Comparison of ENCODE assay signal across 19 cellular contexts in genomic region chr12:25102402-25102801, GRCh38.
DNase-seq lines count a peak whose midpoint lies in the region; ATAC-seq and TF ChIP-seq lines count a peak whose summit lies in the region.
"Had no signal": no experiment of that assay in that cellular context is flagged by ENCODE, and none has a peak within 500 bp of the region (broad histone marks: within the 10 kb centered on the region; RNA-seq: fewer than 3 reads in every experiment).

No MANE protein-coding gene starts in this region.

- peaks cover 74 to 96% (median 94%) of the 10 kb centered on the region in 11 experiments for H3K36me3 ChIP-seq in BLaER1 treated with 17β-estradiol and CSF1 and Interleukin-3, amounts not matched to agents 10 nM and 100 nM
- H3K36me3 ChIP-seq in H7 (replicated peaks; ENCODE audit: control insufficient read depth, insufficient read depth, low read length) (no peaks in the 10 kb centered on the region), brain microvascular endothelial cell (replicated peaks) (no peaks in the 10 kb centered on the region)
- H3K36me3 ChIP-seq: SJCRH30 had no signal

- H3K27me3 ChIP-seq in BLaER1 treated with 17β-estradiol and CSF1 and Interleukin-3, amounts not matched to agents 10 nM and 100 nM: no peaks in the 10 kb centered on the region
- H3K27me3 ChIP-seq in H7 (ENCODE audit: control insufficient read depth, insufficient read depth, low read length) (no peaks in the 10 kb centered on the region), brain microvascular endothelial cell (replicated peaks) (no peaks in the 10 kb centered on the region)
- H3K27me3 ChIP-seq: SJCRH30 had no signal

- H3K9me3 Mint-ChIP-seq in memory B cell: no peaks in the 10 kb centered on the region
- H3K9me3 Mint-ChIP-seq: HFFc6 had no signal

- H3K27ac ChIP-seq in BLaER1 treated with 17β-estradiol and CSF1 and Interleukin-3, amounts not matched to agents 10 nM and 100 nM: peak overlapping the region in 6 of 11 experiments; percentile 8 to 78 (median 30); a peak in 9 of 22 replicates
- H3K27ac ChIP-seq in brain microvascular endothelial cell: no peak overlapping the region
- H3K27ac ChIP-seq: GM23248, RWPE1, SJCRH30 had no signal

- DNase-seq in H7: peak; percentile 16
- peak; percentile 5 for DNase-seq in astrocyte of the hippocampus (ENCODE audit: low read depth, low spot score)
- DNase-seq in memory B cell (ENCODE audit: low spot score in 2 of 2): no peak
- no peak for DNase-seq in brain microvascular endothelial cell
- no peak for DNase-seq in NAMALWA (ENCODE audit: low spot score)
- no peak for DNase-seq in DMS 273 (lab: John Stamatoyannopoulos, UW; ENCODE audit: unreplicated experiment)
- DNase-seq: DMS79 treated with DMSO at 0.1 percent for 48 hours, GM23248, HFFc6, KG1, NCI-H1436, NCI-H2029, NCI-H510A, NCI-H82, PC-3, SJCRH30 had no signal

- no peaks in the 10 kb centered on the region for H3K9me3 ChIP-seq in BLaER1 treated with 17β-estradiol and CSF1 and Interleukin-3, amounts not matched to agents 10 nM and 100 nM (replicated peaks in 1 of 11)
- H3K9me3 ChIP-seq: SJCRH30 had no signal

- no peaks in the 10 kb centered on the region for H3K27me3 Mint-ChIP-seq in memory B cell

- H3K4me3 Mint-ChIP-seq in memory B cell: no peak overlapping the region
- H3K4me3 Mint-ChIP-seq: HFFc6 had no signal

- peaks cover 0 to 95% (median 0%) of the 10 kb centered on the region in 11 experiments; a peak in 5 of 22 replicates for H4K20me1 ChIP-seq in BLaER1 treated with 17β-estradiol and CSF1 and Interleukin-3, amounts not matched to agents 10 nM and 100 nM

- in situ Hi-C loops in brain microvascular endothelial cell (cut with HindIII; ENCODE audit: low pct_ligation_motif_present, low sequenced_read_pairs): no loop called here

- ATAC-seq in memory B cell (ENCODE audit: low read depth) (no peak), HG02588 (IDR thresholded peaks at IDR 0.05; ENCODE audit: unreplicated experiment) (no peak)
- ATAC-seq: PC-3 had no signal

- H3K4me1 Mint-ChIP-seq in memory B cell: peaks cover 9% of the 10 kb centered on the region

- H3K4me3 ChIP-seq in BLaER1 treated with 17β-estradiol and CSF1 and Interleukin-3, amounts not matched to agents 10 nM and 100 nM: no peak overlapping the region
- H3K4me3 ChIP-seq in H7 (ENCODE audit: insufficient read depth, low read depth, low read length) (no peak overlapping the region), brain microvascular endothelial cell (ENCODE audit: low read depth, low read length) (no peak overlapping the region)
- H3K4me3 ChIP-seq: GM23248, SJCRH30 had no signal

- peaks cover 18% of the 10 kb centered on the region for H3K36me3 Mint-ChIP-seq in memory B cell

- no peak overlapping the region; a peak in 1 of 22 replicates for H3K9ac ChIP-seq in BLaER1 treated with 17β-estradiol and CSF1 and Interleukin-3, amounts not matched to agents 10 nM and 100 nM
- H3K9ac ChIP-seq: GM23248 had no signal

- peak overlapping the region; percentile 84 for H3K27ac Mint-ChIP-seq in memory B cell
- H3K27ac Mint-ChIP-seq: HFFc6 had no signal

- H3K4me1 ChIP-seq in BLaER1 treated with 17β-estradiol and CSF1 and Interleukin-3, amounts not matched to agents 10 nM and 100 nM: peaks cover 21 to 47% (median 36%) of the 10 kb centered on the region in 10 experiments
- H3K4me1 ChIP-seq: SJCRH30 had no signal

- H3K4me2 ChIP-seq in BLaER1 treated with 17β-estradiol and CSF1 and Interleukin-3, amounts not matched to agents 10 nM and 100 nM: no peak overlapping the region

- no peak for TF ChIP-seq CTCF in brain microvascular endothelial cell (IDR thresholded peaks at IDR 0.05; ENCODE audit: low read depth, low read length, missing control alignments)

Comparison
In these comparisons a context has a peak if more than half of its experiments do, and no peak if none do; other contexts are left out.
1. DNase-seq: peak in H7 (single experiment) and astrocyte of the hippocampus (single experiment); none in memory B cell (0 of 2), brain microvascular endothelial cell (single experiment), NAMALWA (single experiment) and DMS 273 (single experiment).